In the genomic region with DNA sequence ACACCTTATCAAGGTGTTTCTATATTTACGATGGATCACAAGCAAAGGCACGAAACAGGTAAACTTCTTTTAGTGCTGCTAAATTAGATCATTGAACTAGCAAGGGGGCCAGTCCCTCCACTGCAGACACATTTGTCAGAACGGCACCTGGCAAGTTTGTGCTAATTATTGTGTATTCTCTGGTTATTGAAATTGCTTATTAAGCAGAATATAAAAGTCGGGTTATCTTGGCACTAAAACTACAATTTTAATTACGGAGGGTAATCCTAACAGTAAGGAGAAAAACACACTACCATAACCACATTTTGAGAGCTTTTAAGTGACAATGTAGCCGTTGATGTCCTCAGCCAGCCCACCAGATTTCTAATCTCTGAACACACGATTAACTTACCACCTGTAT, we compare ENCODE assay signal across 14 cellular contexts.
DNase-seq lines count a peak whose midpoint lies in the region; ATAC-seq and TF ChIP-seq lines count a peak whose summit lies in the region.
"Had no signal": no experiment of that assay in that cellular context is flagged by ENCODE, and none has a peak within 500 bp of the region (broad histone marks: within the 10 kb centered on the region; RNA-seq: fewer than 3 reads in every experiment).

No MANE protein-coding gene starts in this region.

- H2AK5ac ChIP-seq in mesendoderm (ENCODE audit: low read length) (no peak overlapping the region), trophoblast cell (ENCODE audit: low read length) (no peak overlapping the region)

- H3K4me1 ChIP-seq in OCI-LY1 (ENCODE audit: insufficient read depth, low read length, severe bottlenecking): peaks cover 54% of the 10 kb centered on the region
- H3K4me1 ChIP-seq in mesendoderm (ENCODE audit: control insufficient read depth, low read depth, low read length): peaks cover 8% of the 10 kb centered on the region
- H3K4me1 ChIP-seq in trophoblast cell (ENCODE audit: control insufficient read depth in 1 of 2, insufficient read depth in 2 of 2, low read length in 2 of 2): peaks cover 0 to 6% of the 10 kb centered on the region in 2 experiments

- H3K27me3 Mint-ChIP-seq in activated CD4-positive, alpha-beta T cell treated with anti-CD3 and anti-CD28 coated beads for 36 hours: no peaks in the 10 kb centered on the region
- H3K27me3 Mint-ChIP-seq in activated CD4-positive, alpha-beta T cell treated with anti-CD3 and anti-CD28 coated beads, Interleukin-2, amount 10 ng/mL, durations not matched to agents 7 days and 5 days: no peaks in the 10 kb centered on the region
- H3K27me3 Mint-ChIP-seq: CD4-positive, CD25-positive, alpha-beta regulatory T cell had no signal

- no peak for ATAC-seq in activated CD4-positive, alpha-beta T cell treated with anti-CD3 and anti-CD28 coated beads for 36 hours
- ATAC-seq: HCT116 had no signal

- H3K36me3 ChIP-seq in OCI-LY1 (ENCODE audit: insufficient read depth, low read length) (no peaks in the 10 kb centered on the region; the same call in 1 of the 2 replicates), mesendoderm (ENCODE audit: control insufficient read depth, insufficient read depth, low read length) (no peaks in the 10 kb centered on the region), trophoblast cell (ENCODE audit: control insufficient read depth in 1 of 2, insufficient read depth in 2 of 2, low read length in 2 of 2) (no peaks in the 10 kb centered on the region)
- H3K36me3 ChIP-seq: BLaER1 treated with 17β-estradiol and CSF1 and Interleukin-3, amounts not matched to agents 10 nM and 100 nM had no signal

- H3K9me3 ChIP-seq in OCI-LY1 (ENCODE audit: low read length) (no peaks in the 10 kb centered on the region), trophoblast cell (ENCODE audit: insufficient read depth, low read depth, low read length) (peaks cover 2% of the 10 kb centered on the region)

- H3K79me1 ChIP-seq in mesendoderm (ENCODE audit: low read length) (no peaks in the 10 kb centered on the region), trophoblast cell (ENCODE audit: low read length) (peaks cover 15% of the 10 kb centered on the region)

- no peak overlapping the region for H3K4me3 Mint-ChIP-seq in activated CD4-positive, alpha-beta T cell treated with anti-CD3 and anti-CD28 coated beads for 36 hours
- H3K4me3 Mint-ChIP-seq in activated CD4-positive, alpha-beta T cell treated with anti-CD3 and anti-CD28 coated beads, Interleukin-2, amount 10 ng/mL, durations not matched to agents 7 days and 5 days: no peak overlapping the region

- no peaks in the 10 kb centered on the region for H4K20me1 ChIP-seq in OCI-LY1 (ENCODE audit: insufficient read depth, low read length)
- H4K20me1 ChIP-seq: BLaER1 treated with 17β-estradiol and CSF1 and Interleukin-3, amounts not matched to agents 10 nM and 100 nM had no signal

- H2BK5ac ChIP-seq in mesendoderm (ENCODE audit: low read length) (no peak overlapping the region), trophoblast cell (ENCODE audit: low read depth, low read length, poor library complexity) (no peak overlapping the region)

- H3K79me2 ChIP-seq in OCI-LY1 (ENCODE audit: insufficient read depth, low read length) (no peaks in the 10 kb centered on the region), mesendoderm (ENCODE audit: control insufficient read depth, insufficient read depth, low read length) (no peaks in the 10 kb centered on the region), trophoblast cell (ENCODE audit: control insufficient read depth, insufficient read depth, low read length, poor library complexity) (peaks cover 3% of the 10 kb centered on the region)

- no peak overlapping the region for H2AFZ ChIP-seq in OCI-LY1 (ENCODE audit: low read length)
- no peak overlapping the region for H2AFZ ChIP-seq in trophoblast cell (ENCODE audit: insufficient read depth, low read length, poor library complexity)

- H4K12ac ChIP-seq in trophoblast cell (ENCODE audit: low read depth, low read length): no peak overlapping the region

- intact Hi-C loops in activated CD4-positive, alpha-beta T cell treated with anti-CD3 and anti-CD28 coated beads for 36 hours (cut with DNase I, micrococcal nuclease): no loop called here

- TF ChIP-seq CTCF in OCI-LY1 (IDR thresholded peaks at IDR 0.05; ENCODE audit: low read length): no peak

- no peak overlapping the region for H4K91ac ChIP-seq in trophoblast cell (ENCODE audit: low read depth, low read length)

- no peak overlapping the region for H2BK120ac ChIP-seq in mesendoderm (ENCODE audit: low read depth, low read length)
- H2BK120ac ChIP-seq in trophoblast cell (ENCODE audit: insufficient read depth, low read length, poor library complexity): no peak overlapping the region

- H3K23ac ChIP-seq in mesendoderm (ENCODE audit: low read length) (no peak overlapping the region), trophoblast cell (ENCODE audit: low read length) (no peak overlapping the region)

- WGBS in mesendoderm (ENCODE audit: extremely low coverage, insufficient coverage, low lambda C conversion rate): no CpG with 5 or more reads among the region's 7 CpGs
- no CpG with 5 or more reads among the region's 7 CpGs for WGBS in trophoblast cell (ENCODE audit: extremely low coverage, insufficient coverage, insufficient read length)

- H3K27me3 ChIP-seq in OCI-LY1 (ENCODE audit: insufficient read depth, low read length): no peaks in the 10 kb centered on the region
- H3K27me3 ChIP-seq in mesendoderm (ENCODE audit: insufficient read depth, low read length, poor library complexity): no peaks in the 10 kb centered on the region
- H3K27me3 ChIP-seq in trophoblast cell (ENCODE audit: insufficient read depth, low read length): no peaks in the 10 kb centered on the region

- no peak overlapping the region for H3K56ac ChIP-seq in mesendoderm (ENCODE audit: low read length)

- H4K8ac ChIP-seq in mesendoderm (ENCODE audit: low read depth, low read length) (no peak overlapping the region), trophoblast cell (ENCODE audit: low read depth, low read length) (no peak overlapping the region)

- H3K9me2 ChIP-seq in OCI-LY1 (ENCODE audit: low read depth, low read length): no peaks in the 10 kb centered on the region

- H3K27ac Mint-ChIP-seq in activated CD4-positive, alpha-beta T cell treated with anti-CD3 and anti-CD28 coated beads for 36 hours: peak overlapping the region; percentile 31
- H3K27ac Mint-ChIP-seq in activated CD4-positive, alpha-beta T cell treated with anti-CD3 and anti-CD28 coated beads, Interleukin-2, amount 10 ng/mL, durations not matched to agents 7 days and 5 days: no peak overlapping the region
- H3K27ac Mint-ChIP-seq: CD4-positive, CD25-positive, alpha-beta regulatory T cell had no signal

- H2BK15ac ChIP-seq in mesendoderm (replicated peaks; ENCODE audit: low read depth): peak overlapping the region; percentile 59

- CTCF ChIA-PET in activated CD4-positive, alpha-beta T cell treated with anti-CD3 and anti-CD28 coated beads for 36 hours (lab: Charles Lee): no interaction called here
- CTCF ChIA-PET in activated CD4-positive, alpha-beta T cell treated with anti-CD3 and anti-CD28 coated beads, Interleukin-2, amount 10 ng/mL, durations not matched to agents 7 days and 5 days (lab: Charles Lee): interaction anchor here (1.0 kb wide), 1 partner anchor 10 kb away, joined by 3 read pairs; no protein-coding TSS in a partner anchor

- POLR2A ChIA-PET in activated CD4-positive, alpha-beta T cell treated with anti-CD3 and anti-CD28 coated beads for 36 hours (lab: Charles Lee): no interaction called here
- POLR2A ChIA-PET in activated CD4-positive, alpha-beta T cell treated with anti-CD3 and anti-CD28 coated beads, Interleukin-2, amount 10 ng/mL, durations not matched to agents 7 days and 5 days (lab: Charles Lee): no interaction called here

- H3F3A ChIP-seq in OCI-LY1 (ENCODE audit: insufficient read depth, low read length): peaks cover 7% of the 10 kb centered on the region; the same call in 1 of the 2 replicates

- H4K5ac ChIP-seq in mesendoderm (ENCODE audit: low read length): no peak overlapping the region

- H3K4me3 ChIP-seq in OCI-LY1 (ENCODE audit: low read depth, low read length, poor library complexity, severe bottlenecking) (no peak overlapping the region), mesendoderm (ENCODE audit: low read length) (no peak overlapping the region), trophoblast cell (ENCODE audit: low read depth, low read length) (no peak overlapping the region)
- H3K4me3 ChIP-seq: BLaER1 treated with 17β-estradiol and CSF1 and Interleukin-3, amounts not matched to agents 10 nM and 100 nM had no signal

- peaks cover 19% of the 10 kb centered on the region for H3K4me1 Mint-ChIP-seq in activated CD4-positive, alpha-beta T cell treated with anti-CD3 and anti-CD28 coated beads for 36 hours
- H3K4me1 Mint-ChIP-seq in activated CD4-positive, alpha-beta T cell treated with anti-CD3 and anti-CD28 coated beads, Interleukin-2, amount 10 ng/mL, durations not matched to agents 7 days and 5 days: peaks cover 52% of the 10 kb centered on the region

- H3K14ac ChIP-seq in trophoblast cell (ENCODE audit: low read length): no peak overlapping the region

- no peak overlapping the region for H3K4me2 ChIP-seq in OCI-LY1 (ENCODE audit: low read length)
- H3K4me2 ChIP-seq in mesendoderm (ENCODE audit: low read length): no peak overlapping the region
- H3K4me2 ChIP-seq in trophoblast cell (ENCODE audit: low read length): no peak overlapping the region
- H3K4me2 ChIP-seq: BLaER1 treated with 17β-estradiol and CSF1 and Interleukin-3, amounts not matched to agents 10 nM and 100 nM had no signal

- no peak for DNase-seq in activated CD4-positive, alpha-beta T cell treated with anti-CD3 and anti-CD28 coated beads for 36 hours
- no peak for DNase-seq in activated CD4-positive, alpha-beta T cell treated with anti-CD3 and anti-CD28 coated beads, Interleukin-2, amount 10 ng/mL, durations not matched to agents 7 days and 5 days
- DNase-seq in mesendoderm (no peak), NCI-H524 (lab: John Stamatoyannopoulos, UW) (no peak), trophoblast cell (no peak), T1000 (lab: John Stamatoyannopoulos, UW) (no peak)
- DNase-seq: AML-193; CD4-positive, CD25-positive, alpha-beta regulatory T cell; DMS53 had no signal

- H3K9me3 Mint-ChIP-seq in activated CD4-positive, alpha-beta T cell treated with anti-CD3 and anti-CD28 coated beads for 36 hours (ENCODE audit: low read depth): peaks cover 1% of the 10 kb centered on the region
- H3K9me3 Mint-ChIP-seq in activated CD4-positive, alpha-beta T cell treated with anti-CD3 and anti-CD28 coated beads, Interleukin-2, amount 10 ng/mL, durations not matched to agents 7 days and 5 days: no peaks in the 10 kb centered on the region

- H3K18ac ChIP-seq in mesendoderm (ENCODE audit: low read length): no peak overlapping the region
- no peak overlapping the region for H3K18ac ChIP-seq in trophoblast cell (ENCODE audit: low read length)

- H3K36me3 Mint-ChIP-seq in activated CD4-positive, alpha-beta T cell treated with anti-CD3 and anti-CD28 coated beads for 36 hours (ENCODE audit: low read depth): peaks cover 3% of the 10 kb centered on the region
- H3K36me3 Mint-ChIP-seq in activated CD4-positive, alpha-beta T cell treated with anti-CD3 and anti-CD28 coated beads, Interleukin-2, amount 10 ng/mL, durations not matched to agents 7 days and 5 days (ENCODE audit: low read depth): peaks cover 3% of the 10 kb centered on the region
- H3K36me3 Mint-ChIP-seq: CD4-positive, CD25-positive, alpha-beta regulatory T cell had no signal

- no peak overlapping the region for H2BK12ac ChIP-seq in trophoblast cell (ENCODE audit: low read length)

- H3K27ac ChIP-seq in OCI-LY1 (ENCODE audit: low read depth, low read length, poor library complexity, severe bottlenecking): peak overlapping the region; percentile 36
- no peak overlapping the region for H3K27ac ChIP-seq in mesendoderm (ENCODE audit: low read depth, low read length)
- H3K27ac ChIP-seq in trophoblast cell (ENCODE audit: low read depth, low read length): no peak overlapping the region
- H3K27ac ChIP-seq: 22Rv1; BLaER1 treated with 17β-estradiol and CSF1 and Interleukin-3, amounts not matched to agents 10 nM and 100 nM; HL-60 had no signal

- H3K9ac ChIP-seq in OCI-LY1 (ENCODE audit: low read length) (no peak overlapping the region), mesendoderm (ENCODE audit: low read length) (no peak overlapping the region), trophoblast cell (ENCODE audit: low read length) (no peak overlapping the region)
- H3K9ac ChIP-seq: BLaER1 treated with 17β-estradiol and CSF1 and Interleukin-3, amounts not matched to agents 10 nM and 100 nM had no signal

- H3K4ac ChIP-seq in mesendoderm (ENCODE audit: low read depth, low read length): no peak overlapping the region
- no peak overlapping the region for H3K4ac ChIP-seq in trophoblast cell (ENCODE audit: low read depth, low read length)
